1 cellular context compared by ENCODE assay signal in genomic region chr17:30964878-30965277, GRCh38.
TF ChIP-seq lines count a peak whose summit lies in the region.

No MANE protein-coding gene starts in this region.

TF ChIP-seq in HepG2, 621 proteins besides CTCF, POLR2A, EP300 and RAD21:
- TF ChIP-seq KLF16 (CRISPR knock-in tag; IDR thresholded peaks at IDR 0.05) (no peak), ZNF616 (CRISPR knock-in tag; IDR thresholded peaks at IDR 0.05; ENCODE audit: low read depth) (no peak), ZNF318 (CRISPR knock-in tag; IDR thresholded peaks at IDR 0.05) (no peak), SNRNP70 (IDR thresholded peaks at IDR 0.05; ENCODE audit: low read depth, low read length) (no peak), BCLAF1 (IDR thresholded peaks at IDR 0.05) (no peak), FOSL1 (CRISPR knock-in tag; IDR thresholded peaks at IDR 0.05; ENCODE audit: borderline replicate concordance) (no peak), PPARG (CRISPR knock-in tag; conservative IDR thresholded peaks at IDR 0.05) (no peak), ZNF850 (CRISPR knock-in tag; conservative IDR thresholded peaks at IDR 0.05) (no peak), DDIT3 (CRISPR knock-in tag; IDR thresholded peaks at IDR 0.05) (no peak), SP5 (CRISPR knock-in tag; IDR thresholded peaks at IDR 0.05; ENCODE audit: borderline replicate concordance, low read depth) (no peak), MAFK (conservative IDR thresholded peaks at IDR 0.05 in 1 of 2, IDR thresholded peaks at IDR 0.05 in 1 of 2; ENCODE audit: low read length in 2 of 2) (no peak), ZBTB38 (CRISPR knock-in tag; IDR thresholded peaks at IDR 0.05) (no peak), TEF (CRISPR knock-in tag; IDR thresholded peaks at IDR 0.05) (no peak)
